25 cellular contexts compared by ENCODE assay signal in genomic region chr14:74960702-74961101, GRCh38. TPM values are rescaled to one million over a fixed set of nuclear protein-coding genes. Genes with fewer than 3 reads are reported as not detected.
"Had no signal": no experiment of that assay in that cellular context is flagged by ENCODE, and none has a peak within 500 bp of the region (broad histone marks: within the 10 kb centered on the region; RNA-seq: fewer than 3 reads in every experiment).

No MANE protein-coding gene starts in this region.

- DNase-seq: activated B cell treated with CpG ODN at 0.5 μM for 24 hours; activated CD4-positive, alpha-beta T cell treated with anti-CD3 and anti-CD28 coated beads for 48 hours; activated CD4-positive, alpha-beta T cell treated with anti-CD3 and anti-CD28 coated beads, Interleukin-2, amount 50 U/mL, for 1 hour; activated CD4-positive, alpha-beta T cell treated with anti-CD3 and anti-CD28 coated beads, Interleukin-2, amount 50 U/mL, for 48 hours; activated CD8-positive, alpha-beta memory T cell treated with anti-CD3 and anti-CD28 coated beads for 24 hours; activated CD8-positive, alpha-beta T cell treated with anti-CD3 and anti-CD28 coated beads for 36 hours; activated effector memory CD4-positive, alpha-beta T cell treated with Interleukin-2 at 50 U/mL for 16 hours; activated gamma-delta T cell treated with Interleukin-2 at 50 U/mL for 16 hours; activated naive CD4-positive, alpha-beta T cell treated with anti-CD3 and anti-CD28 coated beads, Interleukin-2, amount 50 U/mL, for 16 hours; activated naive CD4-positive, alpha-beta T cell treated with Interleukin-2 at 50 U/mL for 16 hours; activated T-cell treated with anti-CD3 and anti-CD28 coated beads, Interleukin-2, amount 50 U/mL, for 4 hours; body of pancreas; cerebellar nuclear complex; colonic mucosa; effector CD8-positive, alpha-beta T cell; esophagus squamous epithelium; T-helper 1 cell; T-helper 17 cell; T1000; WERI-Rb-1 had no signal

- ATAC-seq: activated CD4-positive, CD25-positive, alpha-beta regulatory T cell treated with anti-CD3 and anti-CD28 coated beads, Interleukin-2, amount 50 U/mL, for 24 hours; activated CD8-positive, alpha-beta T cell treated with anti-CD3 and anti-CD28 coated beads for 36 hours; activated T-cell treated with anti-CD3 and anti-CD28 coated beads, Interleukin-2, amount 50 U/mL, for 4 hours; activated T-helper 17 cell treated with anti-CD3 and anti-CD28 coated beads, Interleukin-2, amount 50 U/mL, for 72 hours; body of pancreas; T-helper 17 cell had no signal

- H3K4me3 ChIP-seq: body of pancreas, colonic mucosa, esophagus squamous epithelium had no signal

- H3K27me3 ChIP-seq: body of pancreas, colonic mucosa, esophagus squamous epithelium had no signal

- H3K9me3 ChIP-seq: body of pancreas, colonic mucosa, esophagus squamous epithelium had no signal

- FAIRE-seq: endometrium, endothelial cell of umbilical vein, frontal cortex had no signal

- H3K36me3 ChIP-seq: colonic mucosa, esophagus squamous epithelium, WERI-Rb-1 had no signal

- H3K4me1 ChIP-seq: colonic mucosa had no signal

- H3K27ac ChIP-seq: body of pancreas, colonic mucosa, esophagus squamous epithelium, WERI-Rb-1 had no signal

RNA-seq across cellular contexts. Expression of gene PGF, which starts 5.3 kb away (rescaled TPM):
- total RNA-seq: activated B cell treated with CpG ODN at 0.5 μM for 24 hours, T-helper 17 cell had no signal
